In the genomic region with DNA sequence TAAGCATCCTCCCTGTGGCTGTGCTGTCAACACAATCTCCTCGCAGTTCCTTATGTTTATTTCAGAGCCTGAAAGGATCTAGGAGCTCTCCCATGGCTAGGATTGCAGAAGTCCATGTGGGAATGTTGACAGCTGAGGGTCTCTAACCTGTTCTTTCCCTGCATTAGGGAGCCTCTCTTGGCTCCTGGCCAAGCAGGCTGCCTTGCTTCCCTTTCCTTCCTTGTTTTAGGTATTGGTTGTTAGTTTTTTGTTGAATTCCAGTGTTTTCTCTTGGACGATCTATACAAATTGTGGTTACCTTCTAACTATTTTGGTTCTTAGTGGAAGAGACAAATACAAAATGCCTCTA, we compare ENCODE assay signal across 18 cellular contexts.
"Had no signal": no experiment of that assay in that cellular context is flagged by ENCODE, and none has a peak within 500 bp of the region (broad histone marks: within the 10 kb centered on the region; RNA-seq: fewer than 3 reads in every experiment).

No MANE protein-coding gene starts in this region.

- H3K27me3 Mint-ChIP-seq: effector memory CD8-positive, alpha-beta T cell; stimulated activated naive B cell treated with anti-CD40 and anti-IgM and Interleukin-4, amounts not matched to agents 10 μg/mL and 1 μg/mL and 100 μg/mL, for 72 hours; stimulated activated naive CD8-positive, alpha-beta T cell treated with anti-CD3 and anti-CD28 coated beads, Interleukin-15, amount 100 ng/mL, for 72 hours had no signal

- H3K27ac Mint-ChIP-seq: nephron progenitor cell; stimulated activated naive B cell treated with anti-CD40 and anti-IgM and Interleukin-4, amounts not matched to agents 10 μg/mL and 1 μg/mL and 100 μg/mL, for 72 hours; stimulated activated naive CD8-positive, alpha-beta T cell treated with anti-CD3 and anti-CD28 coated beads, Interleukin-15, amount 100 ng/mL, for 72 hours had no signal

- DNase-seq: effector memory CD8-positive, alpha-beta T cell; erythroblast; foreskin melanocyte; head of caudate nucleus; left colon; naive thymus-derived CD4-positive, alpha-beta T cell; nephron progenitor cell; psoas muscle; retina; spleen; stimulated activated CD4-positive, alpha-beta T cell treated with anti-CD3 and anti-CD28 coated beads, Interleukin-15, amount 100 ng/mL, for 24 hours; stimulated activated CD4-positive, alpha-beta T cell treated with anti-CD3 and anti-CD28 coated beads, Interleukin-1b, Interleukin-23, amount 100 ng/mL, for 48 hours; stimulated activated CD4-positive, alpha-beta T cell treated with anti-CD3 and anti-CD28 coated beads, Interleukin-4, amount 100 ng/mL, for 4 hours; stimulated activated naive B cell treated with anti-CD40 and anti-IgM and Interleukin-4, amounts not matched to agents 10 μg/mL and 1 μg/mL and 100 μg/mL, for 72 hours; stimulated activated naive CD8-positive, alpha-beta T cell treated with anti-CD3 and anti-CD28 coated beads, Interleukin-15, amount 100 ng/mL, for 72 hours; testis; upper lobe of right lung had no signal

- ATAC-seq: effector memory CD8-positive, alpha-beta T cell; left colon; naive thymus-derived CD4-positive, alpha-beta T cell; sciatic nerve; stimulated activated naive B cell treated with anti-CD40 and anti-IgM and Interleukin-4, amounts not matched to agents 10 μg/mL and 1 μg/mL and 100 μg/mL, for 72 hours; stimulated activated naive CD8-positive, alpha-beta T cell treated with anti-CD3 and anti-CD28 coated beads, Interleukin-15, amount 100 ng/mL, for 72 hours had no signal

- H3K4me3 Mint-ChIP-seq: effector memory CD8-positive, alpha-beta T cell; naive thymus-derived CD4-positive, alpha-beta T cell; nephron progenitor cell; stimulated activated naive B cell treated with anti-CD40 and anti-IgM and Interleukin-4, amounts not matched to agents 10 μg/mL and 1 μg/mL and 100 μg/mL, for 72 hours; stimulated activated naive CD8-positive, alpha-beta T cell treated with anti-CD3 and anti-CD28 coated beads, Interleukin-15, amount 100 ng/mL, for 72 hours had no signal
